11 cellular contexts compared by ENCODE assay signal in genomic region chr16:23514381-23515152, GRCh38. TPM values are rescaled to one million over a fixed set of nuclear protein-coding genes. Genes with fewer than 3 reads are reported as not detected.
DNase-seq lines count a peak whose midpoint lies in the region; ATAC-seq and TF ChIP-seq lines count a peak whose summit lies in the region.
"Had no signal": no experiment of that assay in that cellular context is flagged by ENCODE, and none has a peak within 500 bp of the region (broad histone marks: within the 10 kb centered on the region; RNA-seq: fewer than 3 reads in every experiment).

No MANE protein-coding gene starts in this region.

- peak in 3 of 7 experiments; percentile 9 to 34 (median 23) for DNase-seq in CD8-positive, alpha-beta T cell
- peak; percentile 57 for DNase-seq in activated CD4-positive, alpha-beta memory T cell treated with anti-CD3 and anti-CD28 coated beads, Interleukin-2, amount 10 ng/mL, durations not matched to agents 7 days and 5 days
- DNase-seq in immature natural killer cell = peak; percentile 34 to 38 (median 37)
- DNase-seq in head of caudate nucleus = no peak
- no peak for DNase-seq in upper lobe of right lung
- DNase-seq: COR-L47, heart left ventricle, NCI-H2029 treated with DMSO at 0.1 percent for 48 hours, NCI-H774 had no signal

- ATAC-seq in CD8-positive, alpha-beta T cell = peak; percentile 36
- no peak for ATAC-seq in GM18873 (IDR thresholded peaks at IDR 0.05; ENCODE audit: low FRiP score, unreplicated experiment)
- no peak for ATAC-seq in upper lobe of right lung
- ATAC-seq: heart left ventricle had no signal

- peaks cover 9% of the 10 kb centered on the region for H3K36me3 Mint-ChIP-seq in CD8-positive, alpha-beta T cell
- H3K36me3 Mint-ChIP-seq in activated CD4-positive, alpha-beta memory T cell treated with anti-CD3 and anti-CD28 coated beads, Interleukin-2, amount 10 ng/mL, durations not matched to agents 7 days and 5 days (ENCODE audit: low read depth) = peaks cover 8% of the 10 kb centered on the region
- H3K36me3 Mint-ChIP-seq in immature natural killer cell = peaks cover 3 to 4% (median 4%) of the 10 kb centered on the region in 3 donors

- H2AFZ ChIP-seq in KMS-11 (ENCODE audit: low read depth) = no peak overlapping the region

- H4K20me1 ChIP-seq in KMS-11 (ENCODE audit: insufficient read depth) = no peaks in the 10 kb centered on the region

- POLR2A ChIA-PET in CD8-positive, alpha-beta T cell (lab: Charles Lee) = interaction anchor here (0.6 kb wide), 2 partner anchors 278 to 638 kb away, joined by 3 read pairs; no protein-coding TSS in a partner anchor
- POLR2A ChIA-PET in activated CD4-positive, alpha-beta memory T cell treated with anti-CD3 and anti-CD28 coated beads, Interleukin-2, amount 10 ng/mL, durations not matched to agents 7 days and 5 days (lab: Charles Lee) = interaction anchor here (1.1 kb wide), 1 partner anchor 10 kb away, joined by 14 read pairs; no protein-coding TSS in a partner anchor

- peak overlapping the region; percentile 72 for H3K27ac Mint-ChIP-seq in CD8-positive, alpha-beta T cell
- H3K27ac Mint-ChIP-seq in activated CD4-positive, alpha-beta memory T cell treated with anti-CD3 and anti-CD28 coated beads, Interleukin-2, amount 10 ng/mL, durations not matched to agents 7 days and 5 days = peak overlapping the region; percentile 62
- peak overlapping the region in 5 of 6 donors; percentile 3 to 40 (median 9) for H3K27ac Mint-ChIP-seq in immature natural killer cell

- H3K27ac ChIP-seq in CD8-positive, alpha-beta T cell (ENCODE audit: low read depth, low read length) = no peak overlapping the region
- H3K27ac ChIP-seq in KMS-11 = peak overlapping the region; percentile 29; the same call in 1 of the 2 replicates
- no peak overlapping the region for H3K27ac ChIP-seq in upper lobe of right lung
- H3K27ac ChIP-seq: heart left ventricle had no signal

- H3K4me1 ChIP-seq in CD8-positive, alpha-beta T cell (ENCODE audit: insufficient read depth, low read length) = peaks cover 13% of the 10 kb centered on the region
- H3K4me1 ChIP-seq in KMS-11 (ENCODE audit: low read depth, poor library complexity, severe bottlenecking) = peaks cover 55% of the 10 kb centered on the region
- H3K4me1 ChIP-seq in upper lobe of right lung = peaks cover 6% of the 10 kb centered on the region

- peaks cover 37% of the 10 kb centered on the region for H3K4me1 Mint-ChIP-seq in CD8-positive, alpha-beta T cell (ENCODE audit: low read depth)
- H3K4me1 Mint-ChIP-seq in activated CD4-positive, alpha-beta memory T cell treated with anti-CD3 and anti-CD28 coated beads, Interleukin-2, amount 10 ng/mL, durations not matched to agents 7 days and 5 days = peaks cover 47% of the 10 kb centered on the region
- peaks cover 15 to 21% of the 10 kb centered on the region in 2 donors for H3K4me1 Mint-ChIP-seq in immature natural killer cell

- no peak for TF ChIP-seq CTCF in CD8-positive, alpha-beta T cell (IDR thresholded peaks at IDR 0.05)
- TF ChIP-seq CTCF in KMS-11 (conservative IDR thresholded peaks at IDR 0.05; ENCODE audit: low read depth, low read length) = no peak
- no peak for TF ChIP-seq CTCF in upper lobe of right lung (IDR thresholded peaks at IDR 0.05)

- no peaks in the 10 kb centered on the region for H3K36me3 ChIP-seq in CD8-positive, alpha-beta T cell (ENCODE audit: insufficient read depth, low read length)
- no peaks in the 10 kb centered on the region; the same call in 1 of the 2 replicates for H3K36me3 ChIP-seq in KMS-11 (ENCODE audit: insufficient read depth)
- H3K36me3 ChIP-seq in upper lobe of right lung = no peaks in the 10 kb centered on the region

- H3K79me2 ChIP-seq in KMS-11 (ENCODE audit: insufficient read depth, low read depth) = peaks cover 3% of the 10 kb centered on the region

- no peak overlapping the region for H3K9ac ChIP-seq in KMS-11

- peak overlapping the region; percentile 1 for H3K4me3 Mint-ChIP-seq in CD8-positive, alpha-beta T cell
- peak overlapping the region; percentile 18 for H3K4me3 Mint-ChIP-seq in activated CD4-positive, alpha-beta memory T cell treated with anti-CD3 and anti-CD28 coated beads, Interleukin-2, amount 10 ng/mL, durations not matched to agents 7 days and 5 days
- peak overlapping the region in 1 of 5 donors; percentile 17 for H3K4me3 Mint-ChIP-seq in immature natural killer cell

- no peaks in the 10 kb centered on the region for H3K9me3 Mint-ChIP-seq in CD8-positive, alpha-beta T cell
- H3K9me3 Mint-ChIP-seq in activated CD4-positive, alpha-beta memory T cell treated with anti-CD3 and anti-CD28 coated beads, Interleukin-2, amount 10 ng/mL, durations not matched to agents 7 days and 5 days = no peaks in the 10 kb centered on the region
- H3K9me3 Mint-ChIP-seq in immature natural killer cell = no peaks in the 10 kb centered on the region

- CTCF ChIA-PET in CD8-positive, alpha-beta T cell (lab: Charles Lee) = interaction anchor here (1.0 to 1.7 kb wide), 2 partner anchors 26 to 81 kb away, joined by 4 to 5 read pairs; no protein-coding TSS in a partner anchor
- CTCF ChIA-PET in activated CD4-positive, alpha-beta memory T cell treated with anti-CD3 and anti-CD28 coated beads, Interleukin-2, amount 10 ng/mL, durations not matched to agents 7 days and 5 days (lab: Charles Lee) = interaction anchor here (0.6 to 3.7 kb wide), 4 partner anchors 9 to 498 kb away, joined by 4 to 12 read pairs (median 6); partner anchors contain the start of genes EARS2 and UBFD1

- no peaks in the 10 kb centered on the region for H3K9me3 ChIP-seq in CD8-positive, alpha-beta T cell (ENCODE audit: low read length)
- no peaks in the 10 kb centered on the region for H3K9me3 ChIP-seq in upper lobe of right lung
- H3K9me3 ChIP-seq: heart left ventricle had no signal

- H3K27me3 ChIP-seq in CD8-positive, alpha-beta T cell (ENCODE audit: insufficient read depth, low read length) = no peaks in the 10 kb centered on the region
- H3K27me3 ChIP-seq in KMS-11 (ENCODE audit: insufficient read depth, low read depth) (no peaks in the 10 kb centered on the region), upper lobe of right lung (no peaks in the 10 kb centered on the region)
- H3K27me3 ChIP-seq: heart left ventricle had no signal

- H3K27me3 Mint-ChIP-seq in CD8-positive, alpha-beta T cell (ENCODE audit: low read depth) = no peaks in the 10 kb centered on the region
- H3K27me3 Mint-ChIP-seq in activated CD4-positive, alpha-beta memory T cell treated with anti-CD3 and anti-CD28 coated beads, Interleukin-2, amount 10 ng/mL, durations not matched to agents 7 days and 5 days = no peaks in the 10 kb centered on the region
- H3K27me3 Mint-ChIP-seq in immature natural killer cell (ENCODE audit: low read depth in 3 of 3) = peaks cover 3 to 8% (median 6%) of the 10 kb centered on the region in 3 donors

- intact Hi-C loops in CD8-positive, alpha-beta T cell (cut with DNase I, micrococcal nuclease) = loop anchor here in 1 of 2 experiments (5.0 kb wide), 1 partner anchor 128 kb away; the partner anchor contains the start of genes DCTN5 and PALB2
- intact Hi-C loops in head of caudate nucleus (cut with DNase I) (no loop called here), upper lobe of right lung (cut with DNase I) (no loop called here)

- no peak overlapping the region for H3K4me3 ChIP-seq in CD8-positive, alpha-beta T cell (ENCODE audit: low read depth, low read length)
- no peak overlapping the region for H3K4me3 ChIP-seq in KMS-11 (IDR thresholded peaks at IDR 0.05; ENCODE audit: insufficient read depth, low read depth, low read length)
- H3K4me3 ChIP-seq in upper lobe of right lung = no peak overlapping the region
- H3K4me3 ChIP-seq: heart left ventricle had no signal

- peak overlapping the region; percentile 47 for H3K4me2 ChIP-seq in KMS-11

RNA-seq across cellular contexts. Expression of gene GGA2, which starts 4.3 kb away (rescaled TPM):
- 100 to 1,000 TPM; 220 to 239 TPM for total RNA-seq in CD8-positive, alpha-beta T cell
- total RNA-seq in activated CD4-positive, alpha-beta memory T cell treated with anti-CD3 and anti-CD28 coated beads, Interleukin-2, amount 10 ng/mL, durations not matched to agents 7 days and 5 days = 10 to 100 TPM; 95.3 to 97.8 TPM
- 10 to 100 TPM; 34.1 to 40.0 (median 36.1) TPM for polyA plus RNA-seq in immature natural killer cell
- 161 TPM for total RNA-seq in upper lobe of right lung

RNA-seq across cellular contexts. Expression of gene EARS2, which starts 42.6 kb away (rescaled TPM):
- 1 to 10 TPM; 7.2 to 8.8 TPM for total RNA-seq in CD8-positive, alpha-beta T cell
- 10 to 100 TPM in 1 of 2 experiments, 1 to 10 TPM in 1; 9.3 to 11.0 TPM for total RNA-seq in activated CD4-positive, alpha-beta memory T cell treated with anti-CD3 and anti-CD28 coated beads, Interleukin-2, amount 10 ng/mL, durations not matched to agents 7 days and 5 days
- 10 to 100 TPM in 1 of 3 donors, 1 to 10 TPM in 2; 6.3 to 14.1 (median 9.5) TPM for polyA plus RNA-seq in immature natural killer cell
- 15.3 TPM for total RNA-seq in upper lobe of right lung

RNA-seq across cellular contexts. Expression of gene UBFD1, which starts 43.0 kb away (rescaled TPM):
- total RNA-seq in CD8-positive, alpha-beta T cell = 10 to 100 TPM; 49.0 to 51.1 TPM
- total RNA-seq in activated CD4-positive, alpha-beta memory T cell treated with anti-CD3 and anti-CD28 coated beads, Interleukin-2, amount 10 ng/mL, durations not matched to agents 7 days and 5 days = 10 to 100 TPM; 36.6 to 39.7 TPM
- polyA plus RNA-seq in immature natural killer cell = 10 to 100 TPM; 13.1 to 18.8 (median 14.2) TPM
- 42.3 TPM for total RNA-seq in upper lobe of right lung

Comparison
In these comparisons a context has a peak if more than half of its experiments do, and no peak if none do; other contexts are left out.
1. DNase-seq: peak in activated CD4-positive, alpha-beta memory T cell treated with anti-CD3 and anti-CD28 coated beads, Interleukin-2, amount 10 ng/mL, durations not matched to agents 7 days and 5 days (single experiment) and immature natural killer cell (3 of 3); none in head of caudate nucleus (0 of 42) and upper lobe of right lung (single experiment).
2. H3K27ac Mint-ChIP-seq: peak in every context shown above with its lines; median percentile 72 in CD8-positive, alpha-beta T cell; 62 in activated CD4-positive, alpha-beta memory T cell treated with anti-CD3 and anti-CD28 coated beads, Interleukin-2, amount 10 ng/mL, durations not matched to agents 7 days and 5 days; 9 in immature natural killer cell.